In genomic region chr1:35452086-35452485, GRCh38 we compare ENCODE assay signal across 8 cellular contexts.
DNase-seq lines count a peak whose midpoint lies in the region; ATAC-seq and TF ChIP-seq lines count a peak whose summit lies in the region.

No MANE protein-coding gene starts in this region.

- intact Hi-C loops in dorsolateral prefrontal cortex (cut with DNase I): loop anchor here in 1 of 2 donors (5.0 kb wide), 3 partner anchors 85 to 275 kb away; no protein-coding TSS in a partner anchor

- no peak overlapping the region for H2AFZ ChIP-seq in Karpas-422 (ENCODE audit: low read length)

- ATAC-seq in GM19324 (IDR thresholded peaks at IDR 0.05; ENCODE audit: low FRiP score, unreplicated experiment): no peak

- H3K79me2 ChIP-seq in Karpas-422 (ENCODE audit: low read length): no peaks in the 10 kb centered on the region

- H3K4me2 ChIP-seq in Karpas-422 (ENCODE audit: low read depth, low read length, poor library complexity, severe bottlenecking): no peak overlapping the region

- H3K4me3 ChIP-seq in Karpas-422 (ENCODE audit: low read length): no peak overlapping the region
- no peak overlapping the region for H3K4me3 ChIP-seq in dorsolateral prefrontal cortex
- H3K4me3 ChIP-seq in muscle layer of colon (ENCODE audit: low read depth in 1 of 2, low read length in 2 of 2): no peak overlapping the region

- H3K9me2 ChIP-seq in Karpas-422 (replicated peaks; ENCODE audit: insufficient read depth, low read length): no peaks in the 10 kb centered on the region

- peak in 11 of 56 donors; percentile 6 to 37 (median 26) for TF ChIP-seq CTCF in dorsolateral prefrontal cortex (IDR thresholded peaks at IDR 0.05 in 54 of 56, conservative IDR thresholded peaks at IDR 0.05 in 2 of 56; ENCODE audit: low read depth in 1 of 56, partially characterized antibody in 56 of 56)

- H3K4me1 ChIP-seq in Karpas-422 (ENCODE audit: low read length) (peaks cover 6% of the 10 kb centered on the region; the same call in 1 of the 2 replicates), muscle layer of colon (ENCODE audit: insufficient read depth, low read length) (peaks cover 25% of the 10 kb centered on the region)

- H3K9ac ChIP-seq in Karpas-422 (ENCODE audit: low read length): no peak overlapping the region
- H3K9ac ChIP-seq in muscle layer of colon (ENCODE audit: low read length): no peak overlapping the region

- DNase-seq in AML-193 (lab: John Stamatoyannopoulos, UW) (peak; percentile 97 to 98), Karpas-422 (no peak), dorsolateral prefrontal cortex (peak in 3 of 10 donors; percentile 23 to 45 (median 36)), NCI-H526 treated with DMSO at 0.1 percent for 48 hours (lab: John Stamatoyannopoulos, UW) (no peak)
- no peak for DNase-seq in effector CD4-positive, alpha-beta T cell
- no peak for DNase-seq in stimulated activated CD4-positive, alpha-beta T cell treated with anti-CD3 and anti-CD28 coated beads, Interleukin-1b, Interleukin-23, amount 100 ng/mL, for 48 hours

- H4K20me1 ChIP-seq in Karpas-422 (ENCODE audit: insufficient read depth, low read depth, low read length): no peaks in the 10 kb centered on the region

- H3K27ac ChIP-seq in Karpas-422 (ENCODE audit: low read length): peak overlapping the region; percentile 16
- H3K27ac ChIP-seq in dorsolateral prefrontal cortex: peak overlapping the region in 45 of 59 donors; percentile 1 to 79 (median 53)
- H3K27ac ChIP-seq in muscle layer of colon (ENCODE audit: low read depth, low read length): peak overlapping the region; percentile 62

- peaks cover 26% of the 10 kb centered on the region for H3K36me3 ChIP-seq in Karpas-422 (ENCODE audit: insufficient read depth, low read length)
- H3K36me3 ChIP-seq in muscle layer of colon (ENCODE audit: insufficient read depth, low read length): peaks cover 43% of the 10 kb centered on the region

- H3K9me3 ChIP-seq in Karpas-422 (ENCODE audit: low read length) (no peaks in the 10 kb centered on the region), muscle layer of colon (ENCODE audit: low read length) (no peaks in the 10 kb centered on the region)

- H3K27me3 ChIP-seq in Karpas-422 (ENCODE audit: low read length) (no peaks in the 10 kb centered on the region), dorsolateral prefrontal cortex (no peaks in the 10 kb centered on the region), muscle layer of colon (ENCODE audit: control insufficient read depth in 1 of 2, insufficient read depth in 2 of 2, low read length in 2 of 2) (no peaks in the 10 kb centered on the region)

Comparison
In these comparisons a context has a peak if more than half of its experiments do, and no peak if none do; other contexts are left out.
1. DNase-seq: peak in AML-193 (2 of 2); none in Karpas-422 (single experiment), effector CD4-positive, alpha-beta T cell (single experiment), NCI-H526 treated with DMSO at 0.1 percent for 48 hours (single experiment) and stimulated activated CD4-positive, alpha-beta T cell treated with anti-CD3 and anti-CD28 coated beads, Interleukin-1b, Interleukin-23, amount 100 ng/mL, for 48 hours (single experiment).
2. Peak in every context shown above with its lines, with median percentiles within 50 percentile points of each other: H3K27ac ChIP-seq.